Comparison of ENCODE assay signal across 7 cellular contexts in the genomic region with DNA sequence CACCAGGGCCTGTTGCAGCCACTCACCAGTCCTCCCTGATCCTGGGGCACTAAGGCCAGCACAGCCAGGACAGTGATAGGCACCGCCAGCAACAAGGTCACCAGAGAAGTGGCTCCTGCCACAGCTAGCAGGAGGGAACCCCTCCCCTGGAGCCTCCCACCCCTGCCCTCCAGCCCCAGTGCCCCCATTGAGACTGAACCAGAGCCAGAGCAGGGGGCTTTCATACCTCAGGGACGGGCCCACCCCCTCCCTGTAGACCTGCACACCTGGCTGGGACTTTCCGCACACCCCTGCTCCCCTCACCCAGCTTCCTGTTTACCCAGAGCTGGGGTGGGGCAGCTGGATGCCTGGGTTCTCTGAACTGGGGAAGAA. TPM values are rescaled to one million over a fixed set of nuclear protein-coding genes. Genes with fewer than 3 reads are reported as not detected.
DNase-seq lines count a peak whose midpoint lies in the region; TF ChIP-seq lines count a peak whose summit lies in the region.

A gene with protein sequence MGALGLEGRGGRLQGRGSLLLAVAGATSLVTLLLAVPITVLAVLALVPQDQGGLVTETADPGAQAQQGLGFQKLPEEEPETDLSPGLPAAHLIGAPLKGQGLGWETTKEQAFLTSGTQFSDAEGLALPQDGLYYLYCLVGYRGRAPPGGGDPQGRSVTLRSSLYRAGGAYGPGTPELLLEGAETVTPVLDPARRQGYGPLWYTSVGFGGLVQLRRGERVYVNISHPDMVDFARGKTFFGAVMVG (minus strand): TSS at position 195 of the 372 bp plus-strand sequence. CDS start 7 bp downstream, at position 188.

- no peaks in the 10 kb centered on the region for H3K9me2 ChIP-seq in hepatocyte (replicated peaks; ENCODE audit: insufficient read depth)

- 83% methylated on average over 3 of the region's 3 CpGs for WGBS in hepatocyte (ENCODE audit: low lambda C conversion rate, missing lambda C conversion rate)

- peaks cover 2% of the 10 kb centered on the region for H3K4me1 ChIP-seq in hepatocyte (ENCODE audit: insufficient read depth)

- H3K9me3 ChIP-seq in hepatocyte (ENCODE audit: low read depth), result no peaks in the 10 kb centered on the region

- peak within 1 kb of the TSS; percentile 95 for H3K4me2 ChIP-seq in hepatocyte

- TF ChIP-seq CTCF in NB4 (IDR thresholded peaks at IDR 0.05; ENCODE audit: low read depth, low read length) (no peak), hepatocyte (IDR thresholded peaks at IDR 0.05; ENCODE audit: poor library complexity) (no peak)

- H3K36me3 ChIP-seq in hepatocyte (replicated peaks; ENCODE audit: insufficient read depth, low read depth), result no peaks in the 10 kb centered on the region

- DNase-seq in NB4 (ENCODE audit: low read depth) (peak; percentile 56), hepatocyte (ENCODE audit: low spot score) (no peak), NCI-H2107 (lab: John Stamatoyannopoulos, UW) (no peak), ACHN (no peak), NCI-H2171 treated with DMSO at 0.1 percent for 48 hours (lab: John Stamatoyannopoulos, UW) (no peak)
- peak; percentile 89 for DNase-seq in activated effector memory CD4-positive, alpha-beta T cell treated with anti-CD3 and anti-CD28 coated beads, Interleukin-2, amount 50 U/mL, for 16 hours
- peak in 2 of 3 donors; percentile 71 to 74 for DNase-seq in stimulated activated CD4-positive, alpha-beta T cell treated with anti-CD3 and anti-CD28 coated beads, TNF-alpha, amount 100 ng/mL, for 1 hour (ENCODE audit: low read depth in 3 of 3, low spot score in 1 of 3)

- H2AFZ ChIP-seq in hepatocyte, result peak within 1 kb of the TSS; percentile 94

- no peaks in the 10 kb centered on the region for H4K20me1 ChIP-seq in hepatocyte (ENCODE audit: insufficient read depth, poor library complexity, severe bottlenecking)

- H3K27me3 ChIP-seq in hepatocyte, result no peaks in the 10 kb centered on the region

- peak within 1 kb of the TSS; percentile 88 for H3K27ac ChIP-seq in hepatocyte

- H3K4me3 ChIP-seq in NB4 (ENCODE audit: low read depth, low read length) (peak within 1 kb of the TSS; percentile 92), hepatocyte (peak within 1 kb of the TSS; percentile 91)

- in situ Hi-C loops in ACHN (cut with HindIII; ENCODE audit: low pct_ligation_motif_present, low pct_unique_long_range_greater_than_20kb, low sequenced_read_pairs), result no loop called here

- TF ChIP-seq POLR2A in NB4 (IDR thresholded peaks at IDR 0.05; ENCODE audit: extremely low read depth, insufficient read length), result no peak

- no peaks in the 10 kb centered on the region for H3K79me2 ChIP-seq in hepatocyte

RNA-seq across cellular contexts. Expression of the gene that starts here (rescaled TPM):
- 2.4 and 4.0 TPM in 2 replicates for total RNA-seq in hepatocyte
- 6.0 and 10.6 TPM in 2 replicates for polyA plus RNA-seq in hepatocyte

Comparison
In these comparisons a context has a peak if more than half of its experiments do, and no peak if none do; other contexts are left out.
1. DNase-seq: peak in NB4 (single experiment), activated effector memory CD4-positive, alpha-beta T cell treated with anti-CD3 and anti-CD28 coated beads, Interleukin-2, amount 50 U/mL, for 16 hours (single experiment) and stimulated activated CD4-positive, alpha-beta T cell treated with anti-CD3 and anti-CD28 coated beads, TNF-alpha, amount 100 ng/mL, for 1 hour (2 of 3); none in hepatocyte (single experiment), NCI-H2107 (single experiment), ACHN (single experiment) and NCI-H2171 treated with DMSO at 0.1 percent for 48 hours (single experiment).